In genomic region chr13:113404723-113405471, GRCh38 we compare ENCODE assay signal across 15 cellular contexts. TPM values are rescaled to one million over a fixed set of nuclear protein-coding genes. Genes with fewer than 3 reads are reported as not detected.
A peak's percentile ranks its signal among the peaks of the same experiment; 100 is the strongest.
DNase-seq lines count a peak whose midpoint lies in the region; ATAC-seq and TF ChIP-seq lines count a peak whose summit lies in the region.
"Had no signal": no experiment of that assay in that cellular context is flagged by ENCODE, and none has a peak within 500 bp of the region (broad histone marks: within the 10 kb centered on the region; RNA-seq: fewer than 3 reads in every experiment).

No MANE protein-coding gene starts in this region.

- H3K14ac ChIP-seq in H9 (ENCODE audit: insufficient read depth, low read length), result no peak overlapping the region

- TF ChIP-seq POLR2A in esophagus muscularis mucosa (IDR thresholded peaks at IDR 0.05; ENCODE audit: low read depth), result no peak

- no peak overlapping the region for H4K8ac ChIP-seq in H9 (replicated peaks; ENCODE audit: insufficient read length, low read depth, low read length)

- H3K4me3 ChIP-seq in esophagus muscularis mucosa, result no peak overlapping the region

- H3K4ac ChIP-seq in H9 (ENCODE audit: low read depth, low read length), result no peak overlapping the region

- H2AFZ ChIP-seq in H9 (ENCODE audit: low read length), result no peak overlapping the region
- H2AFZ ChIP-seq: parathyroid adenoma had no signal

- H3K4me1 Mint-ChIP-seq in H9, result no peaks in the 10 kb centered on the region; a peak in 1 of 4 replicates
- H3K4me1 Mint-ChIP-seq in activated CD8-positive, alpha-beta T cell treated with anti-CD3 and anti-CD28 coated beads for 36 hours (ENCODE audit: low read depth), result no peaks in the 10 kb centered on the region
- H3K4me1 Mint-ChIP-seq: immature natural killer cell had no signal

- H3K36me3 ChIP-seq in esophagus muscularis mucosa, result peaks cover 0 to 32% (median 0%) of the 10 kb centered on the region in 4 donors

- no peak overlapping the region for H3K18ac ChIP-seq in H9 (ENCODE audit: insufficient read length, low read depth, low read length)

- no peaks in the 10 kb centered on the region for H4K20me1 ChIP-seq in H9 (ENCODE audit: control insufficient read depth, insufficient read depth, insufficient read length)

- H3K23me2 ChIP-seq in H9 (ENCODE audit: insufficient read length, low read depth, low read length, poor library complexity, severe bottlenecking), result peaks cover 7% of the 10 kb centered on the region

- no peak overlapping the region for H2BK12ac ChIP-seq in H9 (ENCODE audit: insufficient read length, low read depth, low read length)

- intact Hi-C loops in esophagus muscularis mucosa (cut with DNase I), result no loop called here
- intact Hi-C loops in activated CD8-positive, alpha-beta T cell treated with anti-CD3 and anti-CD28 coated beads for 36 hours (cut with micrococcal nuclease), result no loop called here

- H3K4me2 ChIP-seq in H9 (ENCODE audit: insufficient read depth, insufficient read length, low read length), result no peak overlapping the region

- no peak overlapping the region for H3T11ph ChIP-seq in H9 (ENCODE audit: low read length)

- H2BK5ac ChIP-seq in H9 (ENCODE audit: insufficient read length, low read length), result no peak overlapping the region

- H2BK120ac ChIP-seq in H9 (ENCODE audit: low read depth, low read length, poor library complexity, severe bottlenecking), result no peak overlapping the region

- H2AK5ac ChIP-seq in H9 (ENCODE audit: insufficient read length, low read length), result no peak overlapping the region

- no CpG with 5 or more reads among the region's 34 CpGs for WGBS in H9 (ENCODE audit: extremely low coverage, insufficient read length, low lambda C conversion rate)
- WGBS in esophagus muscularis mucosa, result 96% methylated on average over 18 of the region's 34 CpGs

- no peak overlapping the region for H3K56ac ChIP-seq in H9 (ENCODE audit: insufficient read length, low read depth, low read length)

- H2BK15ac ChIP-seq in H9 (ENCODE audit: low read depth, low read length), result no peak overlapping the region

- no peak for TF ChIP-seq CTCF in H9 (conservative IDR thresholded peaks at IDR 0.05)
- no peak for TF ChIP-seq CTCF in esophagus muscularis mucosa (IDR thresholded peaks at IDR 0.05)
- no peak for TF ChIP-seq CTCF in activated CD8-positive, alpha-beta T cell treated with anti-CD3 and anti-CD28 coated beads for 36 hours (IDR thresholded peaks at IDR 0.05)

- TF ChIP-seq EP300 in esophagus muscularis mucosa (IDR thresholded peaks at IDR 0.05), result no peak

- no peak overlapping the region for H3K27ac Mint-ChIP-seq in H9
- no peak overlapping the region for H3K27ac Mint-ChIP-seq in activated CD8-positive, alpha-beta T cell treated with anti-CD3 and anti-CD28 coated beads for 36 hours
- H3K27ac Mint-ChIP-seq: effector memory CD8-positive, alpha-beta T cell; immature natural killer cell had no signal

- H2BK20ac ChIP-seq in H9 (ENCODE audit: low read depth, low read length, poor library complexity, severe bottlenecking), result no peak overlapping the region

- POLR2A ChIA-PET in activated CD8-positive, alpha-beta T cell treated with anti-CD3 and anti-CD28 coated beads for 36 hours (lab: Charles Lee), result interaction anchor here (1.1 kb wide), 1 partner anchor 11 kb away, joined by 4 read pairs; no protein-coding TSS in a partner anchor

- H3K9me3 ChIP-seq in H9 (ENCODE audit: control insufficient read depth, low read depth, low read length) (no peaks in the 10 kb centered on the region), esophagus muscularis mucosa (no peaks in the 10 kb centered on the region)

- H3K79me2 ChIP-seq in H9 (ENCODE audit: insufficient read depth, low read length), result no peaks in the 10 kb centered on the region
- H3K79me2 ChIP-seq: parathyroid adenoma had no signal

- DNase-seq in COLO668 (lab: John Stamatoyannopoulos, UW; ENCODE audit: unreplicated experiment) (peak; percentile 92), H9 (peak; percentile 28), SHP77 (lab: John Stamatoyannopoulos, UW) (peak; percentile 78 to 87), mesenteric fat pad (ENCODE audit: low spot score) (peak; percentile 85), esophagus muscularis mucosa (ENCODE audit: extremely low spot score) (no peak), GM19238 (ENCODE audit: insufficient read length, low spot score) (no peak)
- no peak for DNase-seq in activated CD8-positive, alpha-beta T cell treated with anti-CD3 and anti-CD28 coated beads for 36 hours
- DNase-seq: C1 segment of cervical spinal cord; effector memory CD8-positive, alpha-beta T cell; immature natural killer cell; NCI-H2081 treated with DMSO at 0.1 percent for 48 hours; OCI-M1; SW 1271 had no signal

- CTCF ChIA-PET in activated CD8-positive, alpha-beta T cell treated with anti-CD3 and anti-CD28 coated beads for 36 hours (lab: Charles Lee), result no interaction called here

- H3K4me3 Mint-ChIP-seq in H9, result no peak overlapping the region
- no peak overlapping the region for H3K4me3 Mint-ChIP-seq in activated CD8-positive, alpha-beta T cell treated with anti-CD3 and anti-CD28 coated beads for 36 hours
- H3K4me3 Mint-ChIP-seq: effector memory CD8-positive, alpha-beta T cell; immature natural killer cell had no signal

- H3K9ac ChIP-seq in H9 (ENCODE audit: extremely low read depth, insufficient read length, low read length), result no peak overlapping the region
- H3K9ac ChIP-seq: parathyroid adenoma had no signal

- no peaks in the 10 kb centered on the region for H3K27me3 Mint-ChIP-seq in H9 (ENCODE audit: low read depth)
- peaks cover 5% of the 10 kb centered on the region for H3K27me3 Mint-ChIP-seq in activated CD8-positive, alpha-beta T cell treated with anti-CD3 and anti-CD28 coated beads for 36 hours

- no peaks in the 10 kb centered on the region for H3K27me3 ChIP-seq in H9 (ENCODE audit: insufficient read depth, low read length)
- peaks cover 0 to 69% (median 0%) of the 10 kb centered on the region in 4 donors for H3K27me3 ChIP-seq in esophagus muscularis mucosa

- no peaks in the 10 kb centered on the region for H3K9me3 Mint-ChIP-seq in H9
- no peaks in the 10 kb centered on the region for H3K9me3 Mint-ChIP-seq in activated CD8-positive, alpha-beta T cell treated with anti-CD3 and anti-CD28 coated beads for 36 hours
- H3K9me3 Mint-ChIP-seq: effector memory CD8-positive, alpha-beta T cell; immature natural killer cell had no signal

- H3K79me1 ChIP-seq in H9 (ENCODE audit: insufficient read depth, low read depth, low read length, poor library complexity, severe bottlenecking), result no peaks in the 10 kb centered on the region

- H3K4me1 ChIP-seq in H9 (ENCODE audit: insufficient read depth, low read length), result no peaks in the 10 kb centered on the region
- H3K4me1 ChIP-seq in esophagus muscularis mucosa, result peaks cover 12 to 28% (median 24%) of the 10 kb centered on the region in 4 donors
- H3K4me1 ChIP-seq: parathyroid adenoma had no signal

- H4K5ac ChIP-seq in H9 (ENCODE audit: insufficient read length, low read depth, low read length), result no peak overlapping the region

- H3K36me3 Mint-ChIP-seq in H9 (ENCODE audit: insufficient read depth in 1 of 3, low read depth in 3 of 3), result no peaks in the 10 kb centered on the region
- no peaks in the 10 kb centered on the region for H3K36me3 Mint-ChIP-seq in activated CD8-positive, alpha-beta T cell treated with anti-CD3 and anti-CD28 coated beads for 36 hours (ENCODE audit: low read depth)
- H3K36me3 Mint-ChIP-seq: immature natural killer cell had no signal

- no peak overlapping the region for H3K23ac ChIP-seq in H9 (ENCODE audit: insufficient read length, low read depth, low read length)

- H3K27ac ChIP-seq in H9 (ENCODE audit: insufficient read length, low read depth, low read length), result no peak overlapping the region
- peak overlapping the region in 1 of 4 donors; percentile 45 for H3K27ac ChIP-seq in esophagus muscularis mucosa (replicated peaks in 1 of 4)
- H3K27ac ChIP-seq: parathyroid adenoma had no signal

- no peak for ATAC-seq in activated CD8-positive, alpha-beta T cell treated with anti-CD3 and anti-CD28 coated beads for 36 hours
- ATAC-seq: effector memory CD8-positive, alpha-beta T cell had no signal

- H4K91ac ChIP-seq in H9 (ENCODE audit: insufficient read length, low read depth, low read length), result no peak overlapping the region

RNA-seq across cellular contexts. Expression of gene GRTP1, which starts 41.0 kb away (rescaled TPM):
- total RNA-seq in H9 (2021) (54.8 and 55.0 TPM in 2 replicates), mesenteric fat pad (3.1 TPM), esophagus muscularis mucosa (10 to 100 TPM in 2 of 4 donors, 1 to 10 TPM in 2; 6.4 to 11.7 (median 8.7) TPM)
- total RNA-seq in activated CD8-positive, alpha-beta T cell treated with anti-CD3 and anti-CD28 coated beads for 36 hours, result not detected
- total RNA-seq: LHCN-M2 had no signal

RNA-seq across cellular contexts. Expression of gene ADPRHL1, which starts 48.4 kb away (rescaled TPM):
- 2.7 and 2.8 TPM in 2 replicates for total RNA-seq in H9 (2021)
- 2.1 TPM for total RNA-seq in mesenteric fat pad
- 10 to 100 TPM in 2 of 4 donors, 1 to 10 TPM in 2; 6.9 to 26.2 (median 11.0) TPM for total RNA-seq in esophagus muscularis mucosa
- under 1 TPM; 0.23 to 0.36 TPM for total RNA-seq in activated CD8-positive, alpha-beta T cell treated with anti-CD3 and anti-CD28 coated beads for 36 hours

Comparison
In these comparisons a context has a peak if more than half of its experiments do, and no peak if none do; other contexts are left out.
1. DNase-seq: peak in COLO668 (single experiment), H9 (single experiment), SHP77 (2 of 2) and mesenteric fat pad (single experiment); none in esophagus muscularis mucosa (single experiment), GM19238 (single experiment) and activated CD8-positive, alpha-beta T cell treated with anti-CD3 and anti-CD28 coated beads for 36 hours (single experiment).